In the genomic region with DNA sequence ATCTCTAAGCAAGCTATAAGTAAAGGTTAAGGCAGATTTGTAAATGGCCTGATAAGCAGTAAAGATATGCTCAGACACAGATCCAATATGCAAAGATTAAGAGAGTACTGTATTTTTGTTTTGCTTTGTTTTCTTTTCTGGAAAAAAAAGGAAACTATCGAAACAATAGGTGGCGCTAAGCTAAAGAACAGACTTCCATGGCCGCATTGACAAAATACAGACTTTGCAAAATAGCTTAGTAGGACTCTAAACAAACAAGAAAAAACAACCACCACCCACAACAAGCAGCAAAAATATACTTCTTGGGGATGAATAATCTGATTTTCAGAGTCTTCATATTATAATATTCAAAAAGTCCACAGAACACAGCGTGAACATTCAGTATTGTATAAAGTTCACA, we compare ENCODE assay signal across 2 cellular contexts.
TF ChIP-seq lines count a peak whose summit lies in the region.

No MANE protein-coding gene starts in this region.

TF ChIP-seq in SK-N-SH, 30 proteins besides CTCF, POLR2A, EP300 and RAD21 (continued from another document):
- TF ChIP-seq SMC3 (IDR thresholded peaks at IDR 0.05; ENCODE audit: low read depth, low read length), result no peak
- no peak for TF ChIP-seq TEAD4 (IDR thresholded peaks at IDR 0.05; ENCODE audit: borderline replicate concordance, insufficient read depth)
- TF ChIP-seq NFIC (IDR thresholded peaks at IDR 0.05; ENCODE audit: borderline replicate concordance), result no peak
- TF ChIP-seq CHD2 (IDR thresholded peaks at IDR 0.05; ENCODE audit: low read length, partially characterized antibody), result no peak
- TF ChIP-seq MEF2A (IDR thresholded peaks at IDR 0.05; ENCODE audit: borderline replicate concordance, low read depth), result no peak
- TF ChIP-seq, protein P1, sequence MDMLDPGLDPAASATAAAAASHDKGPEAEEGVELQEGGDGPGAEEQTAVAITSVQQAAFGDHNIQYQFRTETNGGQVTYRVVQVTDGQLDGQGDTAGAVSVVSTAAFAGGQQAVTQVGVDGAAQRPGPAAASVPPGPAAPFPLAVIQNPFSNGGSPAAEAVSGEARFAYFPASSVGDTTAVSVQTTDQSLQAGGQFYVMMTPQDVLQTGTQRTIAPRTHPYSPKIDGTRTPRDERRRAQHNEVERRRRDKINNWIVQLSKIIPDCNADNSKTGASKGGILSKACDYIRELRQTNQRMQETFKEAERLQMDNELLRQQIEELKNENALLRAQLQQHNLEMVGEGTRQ (IDR thresholded peaks at IDR 0.05; ENCODE audit: borderline replicate concordance, low read depth, low read length), result no peak
- TF ChIP-seq FOXJ3 (CRISPR knock-in tag; IDR thresholded peaks at IDR 0.05), result no peak
- TF ChIP-seq SIN3A (IDR thresholded peaks at IDR 0.05; ENCODE audit: borderline replicate concordance, low read depth, low read length), result no peak

TF ChIP-seq in SK-N-SH treated with all-trans-retinoic acid at 6 μM for 48 hours, 23 proteins besides CTCF, POLR2A, EP300 and RAD21 (continued from another document):
- TF ChIP-seq, protein P2, sequence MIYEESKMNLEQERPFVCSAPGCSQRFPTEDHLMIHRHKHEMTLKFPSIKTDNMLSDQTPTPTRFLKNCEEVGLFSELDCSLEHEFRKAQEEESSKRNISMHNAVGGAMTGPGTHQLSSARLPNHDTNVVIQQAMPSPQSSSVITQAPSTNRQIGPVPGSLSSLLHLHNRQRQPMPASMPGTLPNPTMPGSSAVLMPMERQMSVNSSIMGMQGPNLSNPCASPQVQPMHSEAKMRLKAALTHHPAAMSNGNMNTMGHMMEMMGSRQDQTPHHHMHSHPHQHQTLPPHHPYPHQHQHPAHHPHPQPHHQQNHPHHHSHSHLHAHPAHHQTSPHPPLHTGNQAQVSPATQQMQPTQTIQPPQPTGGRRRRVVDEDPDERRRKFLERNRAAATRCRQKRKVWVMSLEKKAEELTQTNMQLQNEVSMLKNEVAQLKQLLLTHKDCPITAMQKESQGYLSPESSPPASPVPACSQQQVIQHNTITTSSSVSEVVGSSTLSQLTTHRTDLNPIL (CRISPR knock-in tag; IDR thresholded peaks at IDR 0.05; ENCODE audit: low read depth), result no peak
- no peak for TF ChIP-seq TOX (CRISPR knock-in tag; IDR thresholded peaks at IDR 0.05; ENCODE audit: borderline replicate concordance)
